In the genomic region with DNA sequence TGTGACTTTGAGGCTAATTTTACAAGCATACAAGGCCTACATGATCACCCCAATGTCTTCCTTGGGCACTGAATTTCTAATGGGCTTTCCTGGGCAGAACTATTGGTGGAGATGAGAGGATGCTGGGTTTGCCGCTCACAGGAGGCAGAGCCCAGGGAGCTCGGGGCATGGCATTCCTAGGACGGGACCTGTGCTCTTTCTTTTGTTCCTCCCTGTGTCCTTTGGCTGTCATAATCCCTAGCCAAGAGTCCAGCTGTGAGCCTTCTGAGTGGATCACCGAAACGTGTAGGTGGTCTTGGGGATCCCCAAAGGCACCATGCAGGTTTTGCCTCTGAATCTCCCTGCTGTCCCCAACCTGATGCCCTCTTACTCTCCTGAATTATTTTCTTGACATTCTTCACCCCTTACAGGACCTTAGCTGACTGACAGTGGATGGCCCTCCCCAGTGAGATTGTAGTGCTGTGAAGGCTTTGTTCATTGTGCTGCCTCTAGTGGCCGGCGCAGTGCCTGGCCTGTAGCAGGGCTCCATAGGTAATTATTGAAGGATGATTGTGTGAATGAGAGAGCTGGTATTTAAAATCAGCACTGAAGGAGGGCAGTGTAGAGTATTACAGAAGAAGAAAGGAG, we compare ENCODE assay signal across 8 cellular contexts.
DNase-seq lines count a peak whose midpoint lies in the region; ATAC-seq and TF ChIP-seq lines count a peak whose summit lies in the region.

No MANE protein-coding gene starts in this region.

- H2AFZ ChIP-seq in OCI-LY7 (ENCODE audit: low read length): no peak overlapping the region

- intact Hi-C loops in OCI-LY7 (cut with micrococcal nuclease; ENCODE audit: unreplicated experiment): no loop called here

- H3K36me3 ChIP-seq in OCI-LY7 (ENCODE audit: insufficient read depth, low read length) (no peaks in the 10 kb centered on the region), iPS-20b (ENCODE audit: insufficient read depth, low read depth, low read length) (no peaks in the 10 kb centered on the region)

- H3K9me3 Mint-ChIP-seq in immature natural killer cell: peaks cover 0 to 2% (median 0%) of the 10 kb centered on the region in 6 donors
- H3K9me3 Mint-ChIP-seq in T-cell: peaks cover 0 to 5% (median 3%) of the 10 kb centered on the region in 3 donors

- H3K4me3 ChIP-seq in OCI-LY7 (ENCODE audit: low read depth, low read length, poor library complexity, severe bottlenecking): no peak overlapping the region
- H3K4me3 ChIP-seq in iPS-20b (ENCODE audit: low read length): no peak overlapping the region; the same call in 1 of the 2 replicates

- CTCF ChIA-PET in OCI-LY7 (lab: Charles Lee; ENCODE audit: unreplicated experiment) (no interaction called here), T-cell (lab: Charles Lee) (no interaction called here)

- 0 out of 2 replicates have a peak overlapping the region, but pooled peaks have one; percentile 6 for H3K9ac ChIP-seq in iPS-20b (ENCODE audit: low read depth, low read length)

- DNase-seq in OCI-LY7 (ENCODE audit: low spot score) (peak; percentile 26), immature natural killer cell (no peak), T-cell (no peak), NCI-H2029 (lab: John Stamatoyannopoulos, UW) (no peak)
- no peak for DNase-seq in activated CD4-positive, alpha-beta T cell treated with anti-CD3 and anti-CD28 coated beads for 1 hour

- H3K27ac ChIP-seq in OCI-LY7 (ENCODE audit: low read depth, low read length, poor library complexity, severe bottlenecking) (no peak overlapping the region), iPS-20b (ENCODE audit: low read length) (no peak overlapping the region)

- peak; percentile 72 for TF ChIP-seq CTCF in OCI-LY7 (conservative IDR thresholded peaks at IDR 0.05; ENCODE audit: low read length)

- no peaks in the 10 kb centered on the region for H3K4me1 ChIP-seq in OCI-LY7 (ENCODE audit: insufficient read depth, low read length, poor library complexity, severe bottlenecking)
- H3K4me1 ChIP-seq in iPS-20b (ENCODE audit: insufficient read depth, low read length): peaks cover 5% of the 10 kb centered on the region; the same call in 1 of the 2 replicates

- H3K4me1 Mint-ChIP-seq in immature natural killer cell (no peaks in the 10 kb centered on the region), T-cell (no peaks in the 10 kb centered on the region)

- POLR2A ChIA-PET in OCI-LY7 (lab: Charles Lee): interaction anchor here (1.0 kb wide), 1 partner anchor 26 kb away, joined by 4 read pairs; no protein-coding TSS in a partner anchor
- POLR2A ChIA-PET in T-cell (lab: Charles Lee): no interaction called here

- no peaks in the 10 kb centered on the region for H3K9me2 ChIP-seq in OCI-LY7 (ENCODE audit: insufficient read depth, low read length)

- ATAC-seq in GM18498 (IDR thresholded peaks at IDR 0.05; ENCODE audit: unreplicated experiment) (peak; percentile 72), HG02588 (IDR thresholded peaks at IDR 0.05; ENCODE audit: unreplicated experiment) (peak; percentile 70), T-cell (replicated peaks in 1 of 4) (no peak)

- H3K36me3 Mint-ChIP-seq in immature natural killer cell: peaks cover 7 to 20% (median 16%) of the 10 kb centered on the region in 3 donors
- peaks cover 37% of the 10 kb centered on the region for H3K36me3 Mint-ChIP-seq in T-cell

- H3K4me3 Mint-ChIP-seq in immature natural killer cell: no peak overlapping the region
- no peak overlapping the region for H3K4me3 Mint-ChIP-seq in T-cell

- no peaks in the 10 kb centered on the region for H3K79me2 ChIP-seq in OCI-LY7 (ENCODE audit: insufficient read depth, low read depth, low read length)

- no peaks in the 10 kb centered on the region for H4K20me1 ChIP-seq in OCI-LY7 (ENCODE audit: insufficient read depth, low read length)

- no peak overlapping the region for H3K4me2 ChIP-seq in OCI-LY7 (ENCODE audit: low read length)

- no peaks in the 10 kb centered on the region for H3K27me3 ChIP-seq in iPS-20b (ENCODE audit: insufficient read depth, low read length)

- H3K27me3 Mint-ChIP-seq in immature natural killer cell (ENCODE audit: low read depth in 3 of 3) (no peaks in the 10 kb centered on the region), T-cell (no peaks in the 10 kb centered on the region)

- H3K27ac Mint-ChIP-seq in immature natural killer cell: no peak overlapping the region
- no peak overlapping the region for H3K27ac Mint-ChIP-seq in T-cell

- no peaks in the 10 kb centered on the region for H3K9me3 ChIP-seq in OCI-LY7 (ENCODE audit: low read length)
- no peaks in the 10 kb centered on the region for H3K9me3 ChIP-seq in iPS-20b (ENCODE audit: insufficient read depth, low read depth, low read length)

- no TSS peak for BruUV-seq in OCI-LY7 (replicated peaks; lab: Mats Ljungman, UMichigan)

Comparison
In these comparisons a context has a peak if more than half of its experiments do, and no peak if none do; other contexts are left out.
1. ATAC-seq: peak in GM18498 (single experiment) and HG02588 (single experiment); none in T-cell (0 of 4).